Comparison of ENCODE assay signal across 18 cellular contexts in genomic region chr1:46983416-46983815, GRCh38. TPM values are rescaled to one million over a fixed set of nuclear protein-coding genes. Genes with fewer than 3 reads are reported as not detected.
DNase-seq lines count a peak whose midpoint lies in the region; ATAC-seq and TF ChIP-seq lines count a peak whose summit lies in the region.
"Had no signal": no experiment of that assay in that cellular context is flagged by ENCODE, and none has a peak within 500 bp of the region (broad histone marks: within the 10 kb centered on the region; RNA-seq: fewer than 3 reads in every experiment).

No MANE protein-coding gene starts in this region.

- H3K9me3 Mint-ChIP-seq in endodermal cell, result peaks cover 23% of the 10 kb centered on the region

- peak overlapping the region; percentile 21 for H3K4me3 Mint-ChIP-seq in endodermal cell

- DNase-seq in DMS79 (lab: John Stamatoyannopoulos, UW) (peak; percentile 91), endodermal cell (peak; percentile 76), islet precursor cell (peak; percentile 70)
- no peak for DNase-seq in stimulated activated CD4-positive, alpha-beta T cell treated with anti-CD3 and anti-CD28 coated beads, Interleukin-1b, Interleukin-23, amount 100 ng/mL, for 48 hours
- no peak for DNase-seq in stimulated activated CD4-positive, alpha-beta T cell treated with anti-CD3 and anti-CD28 coated beads, Interleukin-2, amount 100 ng/mL, for 24 hours
- DNase-seq: AML-193, DND-41, KG1, NCI-H1048, NCI-H1694, SHP77 treated with DMSO at 0.1 percent for 48 hours had no signal

- no peaks in the 10 kb centered on the region for H3K36me3 Mint-ChIP-seq in endodermal cell (ENCODE audit: low read depth)

- TF ChIP-seq CTCF in endodermal cell (conservative IDR thresholded peaks at IDR 0.05), result no peak

- H3K36me3 ChIP-seq in HUES48 (ENCODE audit: control insufficient read depth, insufficient read depth, low read length) (no peaks in the 10 kb centered on the region), endodermal cell (ENCODE audit: control insufficient read depth, insufficient read depth, low read length) (no peaks in the 10 kb centered on the region)
- H3K36me3 ChIP-seq: HAP-1 had no signal

- H3K4me3 ChIP-seq in HUES48 (ENCODE audit: low read depth, low read length) (peak overlapping the region; percentile 16; the same call in 1 of the 2 replicates), endodermal cell (ENCODE audit: low read length) (no peak overlapping the region)
- H3K4me3 ChIP-seq: HAP-1 had no signal

- peaks cover 20% of the 10 kb centered on the region for H3K4me1 ChIP-seq in HUES48 (ENCODE audit: control insufficient read depth, insufficient read depth, low read length)
- peaks cover 4% of the 10 kb centered on the region for H3K4me1 ChIP-seq in endodermal cell (ENCODE audit: control insufficient read depth, insufficient read depth, low read length)
- H3K4me1 ChIP-seq: HAP-1 had no signal

- peak overlapping the region; percentile 48; the same call in 1 of the 2 replicates for H3K9ac ChIP-seq in HUES48 (ENCODE audit: low read depth, low read length)
- H3K9ac ChIP-seq in endodermal cell (ENCODE audit: extremely low read depth, low read length, poor library complexity, severe bottlenecking), result no peak overlapping the region

- peak overlapping the region; percentile 56 for H3K27ac Mint-ChIP-seq in endodermal cell

- H3K9me3 ChIP-seq in HUES48 (ENCODE audit: control insufficient read depth, insufficient read depth, low read length) (no peaks in the 10 kb centered on the region), endodermal cell (ENCODE audit: control insufficient read depth, low read length) (no peaks in the 10 kb centered on the region)
- H3K9me3 ChIP-seq: HAP-1 had no signal

- peak overlapping the region; percentile 82 for H3K27ac ChIP-seq in HUES48 (ENCODE audit: low read depth, low read length)
- no peak overlapping the region for H3K27ac ChIP-seq in endodermal cell (ENCODE audit: low read depth, low read length)

- ATAC-seq in HG03460 (IDR thresholded peaks at IDR 0.05; ENCODE audit: unreplicated experiment) (no peak), HG03039 (IDR thresholded peaks at IDR 0.05; ENCODE audit: unreplicated experiment) (no peak)

- H3K4me1 Mint-ChIP-seq in endodermal cell, result peaks cover 20% of the 10 kb centered on the region

- H3K27me3 ChIP-seq in HUES48 (ENCODE audit: control insufficient read depth, insufficient read depth, low read length) (no peaks in the 10 kb centered on the region), endodermal cell (ENCODE audit: control insufficient read depth, insufficient read depth, low read length, poor library complexity, severe bottlenecking) (no peaks in the 10 kb centered on the region)

- peaks cover 10% of the 10 kb centered on the region for H3K27me3 Mint-ChIP-seq in endodermal cell (ENCODE audit: insufficient read depth)

- 50 to 54% methylated on average over 5 of the region's 5 CpGs for WGBS in endodermal cell (ENCODE audit: insufficient coverage in 1 of 2, insufficient read length in 1 of 2), 2 experiments

RNA-seq across cellular contexts. Expression of gene CYP4X1, which starts 40.1 kb away (rescaled TPM):
- 10 to 100 TPM in 1 of 2 donors, 1 to 10 TPM in 1; 8.8 to 12.9 TPM for total RNA-seq in endodermal cell
- 1.2 TPM for polyA plus RNA-seq in endodermal cell (2013, experiment 1 of 2)
- polyA plus RNA-seq in endodermal cell (2013, experiment 2 of 2), result 1.5 TPM
- total RNA-seq: A673, M059J had no signal

RNA-seq across cellular contexts. Expression of gene CYP4A11, which starts 42.1 kb away (rescaled TPM):
- total RNA-seq in endodermal cell, result under 1 TPM; 0.24 to 0.62 TPM
- not detected for polyA plus RNA-seq in endodermal cell (2013, experiment 1 of 2)
- not detected for polyA plus RNA-seq in endodermal cell (2013, experiment 2 of 2)
- total RNA-seq: A673, M059J, NCI-H460 had no signal

Comparison
In these comparisons a context has a peak if more than half of its experiments do, and no peak if none do; other contexts are left out.
1. DNase-seq: peak in DMS79 (single experiment), endodermal cell (single experiment) and islet precursor cell (single experiment); none in stimulated activated CD4-positive, alpha-beta T cell treated with anti-CD3 and anti-CD28 coated beads, Interleukin-1b, Interleukin-23, amount 100 ng/mL, for 48 hours (single experiment) and stimulated activated CD4-positive, alpha-beta T cell treated with anti-CD3 and anti-CD28 coated beads, Interleukin-2, amount 100 ng/mL, for 24 hours (0 of 2).